In the genomic region with DNA sequence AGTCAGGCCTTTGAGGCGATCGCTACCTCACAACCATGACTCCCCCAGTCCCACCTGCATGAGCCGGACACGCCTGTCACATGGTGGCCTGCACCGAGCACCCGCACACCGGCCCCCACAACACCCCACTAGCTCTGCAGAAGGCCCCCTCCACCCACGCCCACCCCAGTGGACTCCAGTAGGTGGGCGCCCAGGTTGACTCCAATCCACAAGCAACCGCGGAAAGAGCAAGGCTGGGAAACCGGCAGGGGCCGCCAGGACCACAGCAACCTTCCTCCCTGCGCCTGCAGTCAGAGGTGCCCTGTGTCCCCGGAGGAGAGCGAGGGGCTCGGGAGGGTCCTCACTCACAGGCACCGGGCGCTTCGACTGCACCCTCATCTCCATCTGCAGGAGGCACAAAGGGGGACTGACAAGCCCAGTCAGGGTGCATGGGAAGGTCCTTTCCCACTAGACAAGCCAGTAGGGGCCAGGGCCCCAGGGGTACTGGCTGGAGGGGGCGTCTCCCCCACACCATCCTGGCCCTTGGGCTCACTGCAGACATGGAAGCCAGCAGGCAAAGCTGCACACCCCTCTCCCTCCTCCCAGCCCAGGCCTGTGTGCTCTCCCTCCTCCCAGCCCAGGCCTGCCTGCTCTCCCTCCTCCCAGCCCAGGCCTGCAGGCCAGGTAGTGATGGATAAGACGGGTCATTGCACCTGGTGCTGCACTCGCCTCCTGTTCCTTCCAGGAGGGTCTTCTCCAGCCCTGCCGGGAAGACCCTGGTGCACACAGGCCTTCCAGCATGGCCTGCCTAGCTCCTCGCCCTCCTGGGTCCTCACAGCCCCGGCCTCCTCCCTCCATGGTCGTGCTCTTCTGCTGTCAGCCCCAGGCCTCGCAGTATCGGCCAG, we compare ENCODE assay signal across 14 cellular contexts.
A peak's percentile ranks its signal among the peaks of the same experiment; 100 is the strongest.
DNase-seq lines count a peak whose midpoint lies in the region; ATAC-seq and TF ChIP-seq lines count a peak whose summit lies in the region.
"Had no signal": no experiment of that assay in that cellular context is flagged by ENCODE, and none has a peak within 500 bp of the region (broad histone marks: within the 10 kb centered on the region; RNA-seq: fewer than 3 reads in every experiment).

No MANE protein-coding gene starts in this region.

- ATAC-seq in Right ventricle myocardium superior (ENCODE audit: poor library complexity) (no peak), WTC11 (peak; percentile 22), HG02798 (IDR thresholded peaks at IDR 0.05; ENCODE audit: poor library complexity, unreplicated experiment) (no peak), GM18909 (IDR thresholded peaks at IDR 0.05; ENCODE audit: poor library complexity, unreplicated experiment) (no peak)

- CTCF ChIA-PET in WTC11 (lab: Charles Lee), result no interaction called here

- no peaks in the 10 kb centered on the region for H3K36me3 Mint-ChIP-seq in WTC11

- H3K9me3 ChIP-seq in right atrium auricular region (no peaks in the 10 kb centered on the region), iPS-20b (ENCODE audit: insufficient read depth, low read depth, low read length) (no peaks in the 10 kb centered on the region)
- H3K9me3 ChIP-seq: upper lobe of left lung had no signal

- TF ChIP-seq CTCF in right atrium auricular region (IDR thresholded peaks at IDR 0.05), result no peak
- TF ChIP-seq CTCF in WTC11 (IDR thresholded peaks at IDR 0.05), result no peak

- no peaks in the 10 kb centered on the region for H3K36me3 ChIP-seq in right atrium auricular region
- H3K36me3 ChIP-seq in iPS-20b (ENCODE audit: insufficient read depth, low read depth, low read length), result no peaks in the 10 kb centered on the region
- H3K36me3 ChIP-seq: upper lobe of left lung had no signal

- H3K27me3 Mint-ChIP-seq in WTC11 (ENCODE audit: low read depth), result peaks cover 13% of the 10 kb centered on the region

- peak overlapping the region; percentile 1; the same call in 1 of the 2 replicates for H3K9ac ChIP-seq in iPS-20b (ENCODE audit: low read depth, low read length)

- no peaks in the 10 kb centered on the region for H3K9me3 Mint-ChIP-seq in WTC11
- H3K9me3 Mint-ChIP-seq: stimulated activated naive CD8-positive, alpha-beta T cell treated with anti-CD3 and anti-CD28 coated beads, Interleukin-15, Interleukin-2, amounts not matched to agents 100 ng/mL and 50 ng/mL, for 24 hours had no signal

- H3K27me3 ChIP-seq in right atrium auricular region (no peaks in the 10 kb centered on the region), iPS-20b (ENCODE audit: insufficient read depth, low read length) (peaks cover 11% of the 10 kb centered on the region; the same call in 1 of the 2 replicates)
- H3K27me3 ChIP-seq: upper lobe of left lung had no signal

- no peak overlapping the region for H3K4me3 Mint-ChIP-seq in WTC11
- H3K4me3 Mint-ChIP-seq: stimulated activated naive CD8-positive, alpha-beta T cell treated with anti-CD3 and anti-CD28 coated beads, Interleukin-15, Interleukin-2, amounts not matched to agents 100 ng/mL and 50 ng/mL, for 24 hours had no signal

- DNase-seq in Right ventricle myocardium superior (peak; percentile 31), right atrium auricular region (ENCODE audit: low spot score) (no peak), WTC11 (ENCODE audit: low spot score) (no peak), cerebellar cortex (ENCODE audit: low spot score) (no peak)
- DNase-seq: activated CD4-positive, alpha-beta T cell treated with anti-CD3 and anti-CD28 coated beads, Interleukin-2, amount 50 U/mL, for 4 hours; activated naive CD4-positive, alpha-beta T cell; NCI-H82; SW 1271 had no signal

- H3K4me1 ChIP-seq in right atrium auricular region, result peaks cover 0 to 20% of the 10 kb centered on the region in 2 donors
- H3K4me1 ChIP-seq in iPS-20b (ENCODE audit: insufficient read depth, low read length), result peaks cover 8% of the 10 kb centered on the region; the same call in 1 of the 2 replicates

- intact Hi-C loops in Right ventricle myocardium superior (cut with DNase I), result no loop called here

- POLR2A ChIA-PET in WTC11 (lab: Charles Lee), result no interaction called here

- H3K4me1 Mint-ChIP-seq in WTC11, result peaks cover 25% of the 10 kb centered on the region

- no peak overlapping the region; the same call in 1 of the 2 replicates for H3K27ac Mint-ChIP-seq in WTC11
- H3K27ac Mint-ChIP-seq: stimulated activated naive CD8-positive, alpha-beta T cell treated with anti-CD3 and anti-CD28 coated beads, Interleukin-15, Interleukin-2, amounts not matched to agents 100 ng/mL and 50 ng/mL, for 24 hours had no signal

- H3K4me3 ChIP-seq in right atrium auricular region, result no peak overlapping the region
- no peak overlapping the region for H3K4me3 ChIP-seq in iPS-20b (ENCODE audit: low read length)
- H3K4me3 ChIP-seq: upper lobe of left lung had no signal

- H3K27ac ChIP-seq in right atrium auricular region, result no peak overlapping the region
- no peak overlapping the region for H3K27ac ChIP-seq in iPS-20b (ENCODE audit: low read length)
- H3K27ac ChIP-seq in temporal lobe (ENCODE audit: low read depth, low read length), result peak overlapping the region; percentile 56

TF ChIP-seq in WTC11, 78 proteins besides CTCF, POLR2A, EP300 and RAD21:
- TF ChIP-seq ZNF121 (CRISPR knock-in tag; IDR thresholded peaks at IDR 0.05) (no peak), ZNF263 (CRISPR knock-in tag; IDR thresholded peaks at IDR 0.05; ENCODE audit: low read depth) (peak; percentile 93)
